In genomic region chr2:37180640-37181039, GRCh38 we compare ENCODE assay signal across 17 cellular contexts. TPM values are rescaled to one million over a fixed set of nuclear protein-coding genes. Genes with fewer than 3 reads are reported as not detected.
DNase-seq lines count a peak whose midpoint lies in the region; FAIRE-seq and TF ChIP-seq lines count a peak whose summit lies in the region.
"Had no signal": no experiment of that assay in that cellular context is flagged by ENCODE, and none has a peak within 500 bp of the region (broad histone marks: within the 10 kb centered on the region; RNA-seq: fewer than 3 reads in every experiment).

No MANE protein-coding gene starts in this region.

- H3K27me3 ChIP-seq in OCI-LY3 (ENCODE audit: low read depth, low read length) (no peaks in the 10 kb centered on the region; the same call in 1 of the 2 replicates), mammary epithelial cell (ENCODE audit: insufficient read depth, low read length) (no peaks in the 10 kb centered on the region), iPS-20b (ENCODE audit: insufficient read depth, low read length) (no peaks in the 10 kb centered on the region)
- H3K27me3 ChIP-seq: BE2C had no signal

- FAIRE-seq in GM19239 (lab: Jason Lieb, UNC) (no peak), GM12891 (lab: Jason Lieb, UNC) (no peak)
- FAIRE-seq: A549, GM12878 had no signal

- H4K20me1 ChIP-seq in OCI-LY3 (ENCODE audit: insufficient read depth, low read length), result no peaks in the 10 kb centered on the region
- H4K20me1 ChIP-seq in mammary epithelial cell (ENCODE audit: insufficient read depth, low read length), result no peaks in the 10 kb centered on the region

- no peaks in the 10 kb centered on the region for H3K79me2 ChIP-seq in OCI-LY3 (ENCODE audit: low read length)
- no peaks in the 10 kb centered on the region for H3K79me2 ChIP-seq in mammary epithelial cell (ENCODE audit: insufficient read depth, low read length)

- DNase-seq in mammary epithelial cell (no peak), GM19239 (ENCODE audit: insufficient read length, low spot score) (no peak), activated gamma-delta T cell treated with Interleukin-2 at 50 U/mL for 16 hours (no peak), GM12891 (ENCODE audit: insufficient read length, low spot score) (no peak)
- DNase-seq in activated CD4-positive, alpha-beta T cell treated with anti-CD3 and anti-CD28 coated beads, Interleukin-2, amount 50 U/mL, for 1 hour, result no peak
- DNase-seq: BE2C; CD4-positive, alpha-beta memory T cell; DMS79; H7 had no signal

- H3K4me2 ChIP-seq in OCI-LY3 (ENCODE audit: low read length) (peak overlapping the region; percentile 51), mammary epithelial cell (ENCODE audit: insufficient read depth, low read depth, low read length) (no peak overlapping the region)
- H3K4me2 ChIP-seq: A549 had no signal

- CTCF ChIA-PET in mammary epithelial cell (lab: Charles Lee; ENCODE audit: low non-redundant PET), result no interaction called here

- TF ChIP-seq POLR2A in GM12891 (IDR thresholded peaks at IDR 0.05; ENCODE audit: low read depth, low read length), result no peak

- WGBS in mammary epithelial cell (ENCODE audit: low coverage, missing lambda C conversion rate), result 88% methylated on average over 5 of the region's 5 CpGs

- H3K4me3 ChIP-seq in OCI-LY3 (ENCODE audit: low read length) (0 out of 2 replicates have a peak overlapping the region, but pooled peaks have one; percentile 1), mammary epithelial cell (replicated peaks in 1 of 3; ENCODE audit: insufficient read depth in 1 of 3, low read depth in 2 of 3, low read length in 3 of 3) (no peak overlapping the region), iPS-20b (ENCODE audit: low read length) (no peak overlapping the region)
- H3K4me3 ChIP-seq: A549, GM12878 had no signal

- H3K36me3 ChIP-seq in OCI-LY3 (replicated peaks; ENCODE audit: low read depth, low read length) (no peaks in the 10 kb centered on the region), mammary epithelial cell (ENCODE audit: insufficient read depth, low read length) (no peaks in the 10 kb centered on the region), iPS-20b (ENCODE audit: insufficient read depth, low read depth, low read length) (no peaks in the 10 kb centered on the region)
- H3K36me3 ChIP-seq: BE2C had no signal

- in situ Hi-C loops in mammary epithelial cell (cut with MboI; ENCODE audit: low sequenced_read_pairs in 2 of 2), result no loop called here

- intact Hi-C loops in mammary epithelial cell (cut with micrococcal nuclease), result no loop called here

- H3K9ac ChIP-seq in OCI-LY3 (ENCODE audit: low read length) (no peak overlapping the region), mammary epithelial cell (ENCODE audit: insufficient read depth, low read length) (no peak overlapping the region), iPS-20b (ENCODE audit: low read depth, low read length) (peak overlapping the region; percentile 12; the same call in 1 of the 2 replicates)

- H2AFZ ChIP-seq in OCI-LY3 (ENCODE audit: low read depth, low read length) (no peak overlapping the region), mammary epithelial cell (ENCODE audit: low read depth, low read length) (peak overlapping the region; percentile 83)

- dilution Hi-C loops in mammary epithelial cell (cut with HindIII; ENCODE audit: low sequenced_read_pairs), result no loop called here

- H3K27ac ChIP-seq in OCI-LY3 (ENCODE audit: low read length) (no peak overlapping the region), mammary epithelial cell (ENCODE audit: insufficient read depth, low read depth, low read length) (no peak overlapping the region), iPS-20b (ENCODE audit: low read length) (no peak overlapping the region)
- H3K27ac ChIP-seq: A549, C4-2B had no signal

- H3K4me1 ChIP-seq in OCI-LY3 (ENCODE audit: low read length) (peaks cover 12% of the 10 kb centered on the region), mammary epithelial cell (ENCODE audit: insufficient read depth, low read length) (no peaks in the 10 kb centered on the region), iPS-20b (ENCODE audit: insufficient read depth, low read length) (no peaks in the 10 kb centered on the region; the same call in 1 of the 2 replicates)
- H3K4me1 ChIP-seq: BE2C had no signal

- no peaks in the 10 kb centered on the region for H3K9me3 ChIP-seq in OCI-LY3 (ENCODE audit: insufficient read depth, low read length)
- H3K9me3 ChIP-seq in mammary epithelial cell (replicated peaks; ENCODE audit: insufficient read depth, low read length), result no peaks in the 10 kb centered on the region
- no peaks in the 10 kb centered on the region for H3K9me3 ChIP-seq in iPS-20b (ENCODE audit: insufficient read depth, low read depth, low read length)
- H3K9me3 ChIP-seq: A549, BE2C had no signal

- no TSS peak for BruUV-seq in mammary epithelial cell (replicated peaks; lab: Mats Ljungman, UMichigan)

- TF ChIP-seq CTCF in OCI-LY3 (IDR thresholded peaks at IDR 0.05; ENCODE audit: low read depth, low read length) (no peak), mammary epithelial cell (conservative IDR thresholded peaks at IDR 0.05 in 1 of 2, IDR thresholded peaks at IDR 0.05 in 1 of 2; ENCODE audit: extremely low read depth in 1 of 2, insufficient read depth in 1 of 2, low read depth in 1 of 2, low read length in 2 of 2) (no peak)

TF ChIP-seq in GM12891, 5 proteins besides CTCF, POLR2A, EP300 and RAD21:
- TF ChIP-seq TAF1 (IDR thresholded peaks at IDR 0.05; ENCODE audit: low read depth, low read length), result no peak
- TF ChIP-seq SPI1 (IDR thresholded peaks at IDR 0.05; ENCODE audit: low read depth, low read length), result no peak
- no peak for TF ChIP-seq PAX5 (IDR thresholded peaks at IDR 0.05; ENCODE audit: insufficient read depth, low read length, severe bottlenecking)
- no peak for TF ChIP-seq POLR2AphosphoS5 (IDR thresholded peaks at IDR 0.05; ENCODE audit: low read depth, low read length)
- no peak for TF ChIP-seq POU2F2 (IDR thresholded peaks at IDR 0.05; ENCODE audit: low read depth, low read length)

RNA-seq across cellular contexts. Expression of gene SULT6B1, which starts 7.8 kb away (rescaled TPM):
- not detected for total RNA-seq in mammary epithelial cell
- not detected for polyA plus RNA-seq in mammary epithelial cell
- not detected for polyA minus RNA-seq in mammary epithelial cell
- polyA plus RNA-seq in GM12891 (2012; ENCODE audit: low read depth, missing spikeins), result not detected
- total RNA-seq: CD4-positive, alpha-beta memory T cell; G401; GM12878; H7; HT1080 had no signal
- polyA plus RNA-seq: A549; AG04450; CD4-positive, alpha-beta memory T cell; GM12878 had no signal

RNA-seq across cellular contexts. Expression of gene CEBPZOS, which starts 15.7 kb away (rescaled TPM):
- 10 to 100 TPM; 15.2 to 41.5 TPM for total RNA-seq in mammary epithelial cell
- polyA plus RNA-seq in mammary epithelial cell, result 29.1 TPM
- polyA minus RNA-seq in mammary epithelial cell, result 20.3 TPM
- 30.8 TPM for polyA plus RNA-seq in GM12891 (2012; ENCODE audit: low read depth, missing spikeins)

RNA-seq across cellular contexts. Expression of gene EIF2AK2, which starts 23.9 kb away (rescaled TPM):
- 10 to 100 TPM; 30.3 to 38.7 TPM for total RNA-seq in mammary epithelial cell
- polyA plus RNA-seq in mammary epithelial cell, result 11.1 TPM
- 25.4 TPM for polyA minus RNA-seq in mammary epithelial cell
- polyA plus RNA-seq in GM12891 (2012; ENCODE audit: low read depth, missing spikeins), result 20.1 TPM

RNA-seq across cellular contexts. Expression of gene CEBPZ, which starts 50.8 kb away (rescaled TPM):
- 10 to 100 TPM; 30.2 to 58.7 TPM for total RNA-seq in mammary epithelial cell
- 14.6 TPM for polyA plus RNA-seq in mammary epithelial cell
- 19.4 TPM for polyA minus RNA-seq in mammary epithelial cell
- polyA plus RNA-seq in GM12891 (2012; ENCODE audit: low read depth, missing spikeins), result 42.6 TPM

RNA-seq across cellular contexts. Expression of gene NDUFAF7, which starts 50.8 kb away (rescaled TPM):
- total RNA-seq in mammary epithelial cell, result 10 to 100 TPM in 1 of 2 donors, 1 to 10 TPM in 1; 9.3 to 16.5 TPM
- polyA plus RNA-seq in mammary epithelial cell, result 9.8 TPM
- 24.5 TPM for polyA minus RNA-seq in mammary epithelial cell
- polyA plus RNA-seq in GM12891 (2012; ENCODE audit: low read depth, missing spikeins), result 17.9 TPM
